1 cellular context compared by ENCODE assay signal in genomic region chr2:217077841-217078407, GRCh38.
A peak's percentile ranks its signal among the peaks of the same experiment; 100 is the strongest.
TF ChIP-seq lines count a peak whose summit lies in the region.

No MANE protein-coding gene starts in this region.

TF ChIP-seq in K562, 482 proteins besides CTCF, POLR2A, EP300 and RAD21 (continued from another document and continues in another):
- no peak for TF ChIP-seq HNRNPK (IDR thresholded peaks at IDR 0.05; ENCODE audit: low read depth, low read length, poor library complexity, severe bottlenecking)
- TF ChIP-seq GTF2E2 (tag; IDR thresholded peaks at IDR 0.05) = no peak
- TF ChIP-seq KDM5B (IDR thresholded peaks at IDR 0.05; ENCODE audit: insufficient replicate concordance, low read depth, low read length) = no peak
- TF ChIP-seq TARDBP (IDR thresholded peaks at IDR 0.05) = no peak; the same call in 1 of the 2 replicates
- TF ChIP-seq BHLHE40 (IDR thresholded peaks at IDR 0.05; ENCODE audit: low read length) = no peak
- TF ChIP-seq HCFC1 (IDR thresholded peaks at IDR 0.05; ENCODE audit: low read depth, low read length) = no peak
- TF ChIP-seq ZC3H11A (IDR thresholded peaks at IDR 0.05; ENCODE audit: low read depth, low read length) = no peak
- TF ChIP-seq SRSF9 (IDR thresholded peaks at IDR 0.05; ENCODE audit: borderline replicate concordance, low read depth, low read length) = no peak
- TF ChIP-seq XRCC4 (IDR thresholded peaks at IDR 0.05; ENCODE audit: extremely low read depth, insufficient read depth, insufficient read length) = no peak
- TF ChIP-seq ZNF707 (CRISPR knock-in tag; conservative IDR thresholded peaks at IDR 0.05) = no peak
- no peak for TF ChIP-seq FOXJ2 (tag; IDR thresholded peaks at IDR 0.05)
- no peak for TF ChIP-seq RBM25 (IDR thresholded peaks at IDR 0.05; ENCODE audit: low read depth, low read length, severe bottlenecking)
- no peak for TF ChIP-seq RNF219 (CRISPR knock-in tag; IDR thresholded peaks at IDR 0.05)
- no peak for TF ChIP-seq HMGN3 (IDR thresholded peaks at IDR 0.05; ENCODE audit: borderline replicate concordance, extremely low read depth, insufficient read length, low read depth, low read length)
- no peak for TF ChIP-seq ARID3B (CRISPR knock-in tag; IDR thresholded peaks at IDR 0.05; ENCODE audit: borderline replicate concordance)
- no peak for TF ChIP-seq ZNF407 (IDR thresholded peaks at IDR 0.05; ENCODE audit: low read depth)
- no peak for TF ChIP-seq HNRNPL (IDR thresholded peaks at IDR 0.05; ENCODE audit: low read depth, low read length)
- TF ChIP-seq E4F1 (CRISPR knock-in tag; IDR thresholded peaks at IDR 0.05; ENCODE audit: borderline replicate concordance) = no peak
- TF ChIP-seq CLOCK (CRISPR knock-in tag; IDR thresholded peaks at IDR 0.05; ENCODE audit: borderline replicate concordance) = no peak
- no peak for TF ChIP-seq ARID2 (IDR thresholded peaks at IDR 0.05)
- no peak for TF ChIP-seq MEIS2 (IDR thresholded peaks at IDR 0.05; ENCODE audit: partially characterized antibody)
- TF ChIP-seq VEZF1 (CRISPR knock-in tag; IDR thresholded peaks at IDR 0.05) = no peak
- no peak for TF ChIP-seq MIER1 (IDR thresholded peaks at IDR 0.05; ENCODE audit: low read depth)
- no peak for TF ChIP-seq POLR2AphosphoS2 (IDR thresholded peaks at IDR 0.05; ENCODE audit: low read length)
- no peak for TF ChIP-seq NEUROD1 (IDR thresholded peaks at IDR 0.05; ENCODE audit: borderline replicate concordance, low read depth, low read length, partially characterized antibody)
- TF ChIP-seq IFI16 (CRISPR knock-in tag; IDR thresholded peaks at IDR 0.05) = no peak
- no peak; the same call in 1 of the 2 replicates for TF ChIP-seq ZNF263 (CRISPR knock-in tag; IDR thresholded peaks at IDR 0.05; ENCODE audit: borderline replicate concordance)
- TF ChIP-seq SMARCA5 (IDR thresholded peaks at IDR 0.05) = no peak
- TF ChIP-seq TRIM28 (IDR thresholded peaks at IDR 0.05) = no peak
- no peak for TF ChIP-seq RFX1 (IDR thresholded peaks at IDR 0.05)
- peak; percentile 74; the same call in 1 of the 2 replicates for TF ChIP-seq LCOR (CRISPR knock-in tag; IDR thresholded peaks at IDR 0.05)
- TF ChIP-seq ZC3H8 (IDR thresholded peaks at IDR 0.05) = no peak
- TF ChIP-seq SRF (CRISPR knock-in tag; IDR thresholded peaks at IDR 0.05) = 0 out of 4 replicates have a peak, but pooled peaks of 1 of the 2 experiments have one; percentile 16
- TF ChIP-seq GABPB1 (CRISPR knock-in tag; IDR thresholded peaks at IDR 0.05) = no peak
- TF ChIP-seq EWSR1 (IDR thresholded peaks at IDR 0.05; ENCODE audit: borderline replicate concordance, low read depth, partially characterized antibody) = no peak
- peak; percentile 84 for TF ChIP-seq HDAC2 (IDR thresholded peaks at IDR 0.05)
- TF ChIP-seq ZNF785 (CRISPR knock-in tag; IDR thresholded peaks at IDR 0.05) = no peak
- no peak for TF ChIP-seq ZNF347 (CRISPR knock-in tag; IDR thresholded peaks at IDR 0.05; ENCODE audit: low read depth)
- no peak for TF ChIP-seq KLF6 (CRISPR knock-in tag; IDR thresholded peaks at IDR 0.05; ENCODE audit: borderline replicate concordance)
- TF ChIP-seq PHF21A (IDR thresholded peaks at IDR 0.05; ENCODE audit: borderline replicate concordance, low read depth) = no peak
- no peak for TF ChIP-seq ZNF212 (CRISPR knock-in tag; IDR thresholded peaks at IDR 0.05)
- peak; percentile 33; the same call in 1 of the 2 replicates for TF ChIP-seq LEF1 (IDR thresholded peaks at IDR 0.05)
- no peak for TF ChIP-seq HMG20B (CRISPR knock-in tag; IDR thresholded peaks at IDR 0.05)
- no peak for TF ChIP-seq MCM7 (IDR thresholded peaks at IDR 0.05)
- no peak for TF ChIP-seq ZNF354B (CRISPR knock-in tag; IDR thresholded peaks at IDR 0.05)
- no peak for TF ChIP-seq FOXA1 (IDR thresholded peaks at IDR 0.05; ENCODE audit: borderline replicate concordance)
